In the genomic region with DNA sequence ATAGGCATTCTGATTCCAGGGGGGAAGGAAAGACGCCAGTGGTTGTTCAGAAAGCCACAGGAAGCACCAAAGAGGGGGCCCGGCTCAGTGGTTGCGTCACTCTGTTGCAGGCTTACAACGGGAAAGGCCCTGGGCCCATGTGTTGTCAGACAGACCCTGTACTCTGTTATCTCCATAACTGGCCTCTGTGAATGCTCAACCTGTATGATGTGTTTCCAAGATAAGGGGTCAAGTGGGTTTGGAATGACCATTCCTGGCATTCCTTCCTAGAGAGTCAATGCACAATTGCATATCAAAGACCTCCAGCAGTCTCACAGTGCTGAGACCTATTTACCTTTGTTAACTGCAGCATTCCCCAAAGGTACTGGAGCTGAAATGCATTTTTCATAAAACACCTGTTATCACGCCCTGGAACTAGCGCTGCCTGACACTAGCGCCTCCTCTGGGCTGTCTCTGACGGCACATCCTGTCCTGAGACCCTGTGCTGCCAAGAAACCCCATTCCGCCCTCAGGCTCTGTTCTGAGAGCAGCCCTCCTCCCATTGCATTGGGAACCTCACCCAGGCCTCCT, we compare ENCODE assay signal across 1 cellular context.
TF ChIP-seq lines count a peak whose summit lies in the region.

No MANE protein-coding gene starts in this region.

TF ChIP-seq in Ishikawa, 13 proteins besides CTCF, POLR2A, EP300 and RAD21 (continued from another document):
- TF ChIP-seq USF1 (IDR thresholded peaks at IDR 0.05) (no peak), ZBTB7A (IDR thresholded peaks at IDR 0.05; ENCODE audit: low read depth) (no peak), CEBPB (IDR thresholded peaks at IDR 0.05) (peak; percentile 79), TCF12 (IDR thresholded peaks at IDR 0.05; ENCODE audit: low read depth) (peak; percentile 89)
